Comparison of ENCODE assay signal across 8 cellular contexts in the genomic region with DNA sequence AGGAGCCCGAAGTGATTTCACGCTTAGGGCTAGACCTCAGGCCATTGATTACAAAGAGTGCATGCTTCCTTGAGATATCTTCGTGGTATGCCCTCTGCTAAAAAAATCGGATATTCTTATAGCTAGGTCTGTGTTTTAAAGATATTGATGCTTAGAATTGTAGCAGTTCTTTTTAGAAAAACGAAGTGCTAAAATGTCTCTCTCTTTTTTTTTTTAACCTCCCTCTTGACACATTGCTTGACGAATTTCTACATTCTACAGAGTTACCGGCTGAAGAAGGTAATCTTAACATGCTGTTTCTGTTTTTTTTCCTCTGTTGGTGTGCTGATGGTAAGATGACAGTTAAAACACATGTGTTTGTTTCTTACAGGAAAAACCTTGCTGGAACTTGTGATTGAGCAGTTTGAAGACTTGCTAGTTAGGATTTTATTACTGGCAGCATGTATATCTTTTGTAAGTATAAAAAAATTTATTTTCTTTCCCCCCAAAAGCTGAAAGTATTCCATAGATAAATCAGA. TPM values are rescaled to one million over a fixed set of nuclear protein-coding genes. Genes with fewer than 3 reads are reported as not detected.
DNase-seq lines count a peak whose midpoint lies in the region; ATAC-seq and TF ChIP-seq lines count a peak whose summit lies in the region.

No MANE protein-coding gene starts in this region.

- H3K36me3 ChIP-seq in DOHH2 (ENCODE audit: control insufficient read depth, low read length), result peaks cover 59% of the 10 kb centered on the region
- H3K36me3 ChIP-seq in Karpas-422 (ENCODE audit: insufficient read depth, low read length), result peaks cover 44% of the 10 kb centered on the region
- H3K36me3 ChIP-seq in neuron (ENCODE audit: insufficient read depth, low read length), result peaks cover 26% of the 10 kb centered on the region

- peak overlapping the region; percentile 95 for H3K27ac Mint-ChIP-seq in dendritic cell treated with granulocyte-macrophage colony-stimulating factor and Interleukin-4, amounts not matched to agents 40 ng/mL and 50 ng/mL, for 4 days

- DNase-seq in Karpas-422 (no peak), SHP77 treated with DMSO at 0.1 percent for 48 hours (lab: John Stamatoyannopoulos, UW) (no peak)
- no peak for DNase-seq in activated CD4-positive, alpha-beta T cell treated with anti-CD3 and anti-CD28 coated beads, Interleukin-2, amount 50 U/mL, for 4 hours

- H3K79me2 ChIP-seq in DOHH2 (ENCODE audit: control insufficient read depth, low read length), result peaks cover 60% of the 10 kb centered on the region
- peaks cover 60% of the 10 kb centered on the region for H3K79me2 ChIP-seq in Karpas-422 (ENCODE audit: low read length)

- no peak overlapping the region for H2AFZ ChIP-seq in Karpas-422 (ENCODE audit: low read length)
- H2AFZ ChIP-seq in neuron (ENCODE audit: low read depth, low read length), result no peak overlapping the region

- H3K9me3 ChIP-seq in DOHH2 (ENCODE audit: control insufficient read depth, insufficient read depth, low read length), result no peaks in the 10 kb centered on the region
- no peaks in the 10 kb centered on the region for H3K9me3 ChIP-seq in Karpas-422 (ENCODE audit: low read length)
- H3K9me3 ChIP-seq in neuron (ENCODE audit: low read length), result no peaks in the 10 kb centered on the region

- H3K4me1 ChIP-seq in DOHH2 (ENCODE audit: control insufficient read depth, low read length) (peaks cover 50% of the 10 kb centered on the region), Karpas-422 (ENCODE audit: low read length) (peaks cover 48% of the 10 kb centered on the region), neuron (ENCODE audit: insufficient read depth, low read length) (peaks cover 33% of the 10 kb centered on the region)

- intact Hi-C loops in dendritic cell treated with granulocyte-macrophage colony-stimulating factor and Interleukin-4, amounts not matched to agents 40 ng/mL and 50 ng/mL, for 4 days (cut with micrococcal nuclease), result loop anchor here (10.0 kb wide), 2 partner anchors 48 to 178 kb away; no protein-coding TSS in a partner anchor

- no peaks in the 10 kb centered on the region for H3K9me3 Mint-ChIP-seq in dendritic cell treated with granulocyte-macrophage colony-stimulating factor and Interleukin-4, amounts not matched to agents 40 ng/mL and 50 ng/mL, for 4 days

- ATAC-seq in GM19463 (IDR thresholded peaks at IDR 0.05; ENCODE audit: unreplicated experiment) (no peak), GM19397 (IDR thresholded peaks at IDR 0.05; ENCODE audit: unreplicated experiment) (no peak)

- peak overlapping the region; percentile 69 for H3K27ac ChIP-seq in DOHH2 (ENCODE audit: low read depth, low read length)
- peak overlapping the region; percentile 75 for H3K27ac ChIP-seq in Karpas-422 (ENCODE audit: low read length)

- peak overlapping the region; percentile 85 for H3K4me3 ChIP-seq in DOHH2 (ENCODE audit: low read length)
- peak overlapping the region; percentile 87 for H3K4me3 ChIP-seq in Karpas-422 (ENCODE audit: low read length)
- H3K4me3 ChIP-seq in neuron (ENCODE audit: low read length), result peak overlapping the region; percentile 96

- peak overlapping the region; percentile 78 for H3K4me2 ChIP-seq in DOHH2 (ENCODE audit: low read length)
- H3K4me2 ChIP-seq in Karpas-422 (ENCODE audit: low read depth, low read length, poor library complexity, severe bottlenecking), result peak overlapping the region; percentile 82

- peaks cover 48% of the 10 kb centered on the region for H3K4me1 Mint-ChIP-seq in dendritic cell treated with granulocyte-macrophage colony-stimulating factor and Interleukin-4, amounts not matched to agents 40 ng/mL and 50 ng/mL, for 4 days (ENCODE audit: low read depth)

- H3K4me3 Mint-ChIP-seq in dendritic cell treated with granulocyte-macrophage colony-stimulating factor and Interleukin-4, amounts not matched to agents 40 ng/mL and 50 ng/mL, for 4 days, result peak overlapping the region; percentile 92

- peaks cover 7% of the 10 kb centered on the region for H3K27me3 Mint-ChIP-seq in dendritic cell treated with granulocyte-macrophage colony-stimulating factor and Interleukin-4, amounts not matched to agents 40 ng/mL and 50 ng/mL, for 4 days

- peaks cover 62% of the 10 kb centered on the region for H3K36me3 Mint-ChIP-seq in dendritic cell treated with granulocyte-macrophage colony-stimulating factor and Interleukin-4, amounts not matched to agents 40 ng/mL and 50 ng/mL, for 4 days (ENCODE audit: low read depth)

- no peak for TF ChIP-seq CTCF in DOHH2 (IDR thresholded peaks at IDR 0.05; ENCODE audit: low read depth, low read length, poor library complexity, severe bottlenecking)

- no peaks in the 10 kb centered on the region for H3K9me2 ChIP-seq in DOHH2 (replicated peaks; ENCODE audit: control insufficient read depth, low read length)
- no peaks in the 10 kb centered on the region for H3K9me2 ChIP-seq in Karpas-422 (replicated peaks; ENCODE audit: insufficient read depth, low read length)

- peaks cover 4% of the 10 kb centered on the region; the same call in 1 of the 2 replicates for H3F3A ChIP-seq in DOHH2 (ENCODE audit: control insufficient read depth, insufficient read depth)

- H3K27me3 ChIP-seq in DOHH2 (ENCODE audit: control insufficient read depth, low read length) (no peaks in the 10 kb centered on the region), Karpas-422 (ENCODE audit: low read length) (no peaks in the 10 kb centered on the region), neuron (ENCODE audit: insufficient read depth, low read length) (no peaks in the 10 kb centered on the region)

- H3K9ac ChIP-seq in Karpas-422 (ENCODE audit: low read length), result peak overlapping the region; percentile 97

- H4K20me1 ChIP-seq in DOHH2 (ENCODE audit: control insufficient read depth, insufficient read depth, low read depth, low read length), result peaks cover 38% of the 10 kb centered on the region
- H4K20me1 ChIP-seq in Karpas-422 (ENCODE audit: insufficient read depth, low read depth, low read length), result peaks cover 45% of the 10 kb centered on the region

RNA-seq across cellular contexts. Expression of a gene that starts 1.4 kb away (rescaled TPM):
- total RNA-seq in Karpas-422 (2014; rRNA removed; shearing (Covaris generic); ENCODE audit: low replicate concordance), result 70.0 and 88.5 TPM in 2 replicates
